8 cellular contexts compared by ENCODE assay signal in the genomic region with DNA sequence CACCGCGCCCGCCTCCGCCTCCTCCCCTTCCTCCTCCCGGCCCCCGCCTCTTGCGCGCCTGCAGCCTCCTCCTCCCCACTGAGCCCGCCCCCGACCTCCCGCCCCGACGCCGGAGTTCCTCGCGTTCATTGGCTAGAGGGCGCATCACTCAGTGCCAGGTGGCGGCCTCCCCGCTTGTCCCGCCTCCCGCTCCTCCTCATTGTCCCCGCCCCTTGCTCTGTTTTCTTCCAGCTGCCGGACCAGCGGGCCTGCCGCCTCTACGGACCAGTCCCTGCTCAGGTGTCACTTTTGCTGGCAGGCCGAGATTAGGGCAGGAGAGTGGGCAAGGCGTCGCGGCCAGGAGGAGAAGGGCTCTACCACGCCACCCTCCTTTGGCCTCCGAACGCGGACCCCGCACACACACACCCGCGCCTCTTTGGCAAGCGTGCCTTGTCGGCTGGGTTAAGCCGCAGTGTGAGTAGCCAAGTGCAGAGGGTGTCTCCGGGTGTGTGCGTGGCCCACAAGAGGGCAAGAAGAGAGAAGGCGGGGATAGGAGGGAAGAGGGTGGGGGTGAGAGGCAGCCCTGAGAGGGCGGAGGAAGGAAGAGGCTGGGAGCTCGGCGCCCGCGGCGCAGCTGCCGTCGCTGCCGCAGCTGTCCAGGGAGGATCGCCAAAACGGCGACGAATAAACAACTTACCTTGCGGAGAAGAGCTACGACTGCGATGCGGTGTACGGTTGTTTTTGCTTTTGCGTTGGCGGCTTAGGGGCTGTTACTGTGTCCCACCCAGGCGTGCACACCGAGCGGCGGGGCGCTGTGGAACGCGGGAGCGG. TPM values are rescaled to one million over a fixed set of nuclear protein-coding genes. Genes with fewer than 3 reads are reported as not detected.
DNase-seq lines count a peak whose midpoint lies in the region; ATAC-seq and TF ChIP-seq lines count a peak whose summit lies in the region.

No MANE protein-coding gene starts in this region.

- intact Hi-C loops in left ventricle myocardium inferior (cut with micrococcal nuclease), result loop anchor here (10.0 kb wide), 1 partner anchor 153 kb away; no protein-coding TSS in a partner anchor

- no peaks in the 10 kb centered on the region for H3K9me3 ChIP-seq in left ventricle myocardium inferior (replicated peaks)

- TF ChIP-seq POLR2A in GM15510 (IDR thresholded peaks at IDR 0.05; ENCODE audit: borderline replicate concordance, extremely low read depth, insufficient read length), result peak; percentile 50

- POLR2A ChIA-PET in T-cell (lab: Charles Lee), result interaction anchor here (0.5 to 1.2 kb wide), 6 partner anchors 20 to 1075 kb away, joined by 3 to 5 read pairs (median 4); no protein-coding TSS in a partner anchor

- ATAC-seq in HG02884 (IDR thresholded peaks at IDR 0.05; ENCODE audit: unreplicated experiment) (peak; percentile 75), T-cell (replicated peaks in 1 of 4) (peak; percentile 83 to 89 (median 84))

- H3K4me1 Mint-ChIP-seq in T-cell, result peaks cover 31 to 43% (median 39%) of the 10 kb centered on the region in 3 donors
- peaks cover 14% of the 10 kb centered on the region for H3K4me1 Mint-ChIP-seq in progenitor cell of endocrine pancreas (ENCODE audit: low read depth)

- H3K27me3 Mint-ChIP-seq in T-cell, result peaks cover 5 to 18% of the 10 kb centered on the region in 2 donors
- peaks cover 6% of the 10 kb centered on the region for H3K27me3 Mint-ChIP-seq in progenitor cell of endocrine pancreas

- H3K27me3 ChIP-seq in left ventricle myocardium inferior (ENCODE audit: low read depth), result no peaks in the 10 kb centered on the region

- H3K36me3 Mint-ChIP-seq in T-cell (no peaks in the 10 kb centered on the region), progenitor cell of endocrine pancreas (ENCODE audit: insufficient read depth) (no peaks in the 10 kb centered on the region)

- H3K4me3 ChIP-seq in left ventricle myocardium inferior, result peak overlapping the region; percentile 93

- H3K27ac ChIP-seq in left ventricle myocardium inferior (replicated peaks), result peak overlapping the region; percentile 98

- H3K9me3 Mint-ChIP-seq in T-cell (no peaks in the 10 kb centered on the region), progenitor cell of endocrine pancreas (ENCODE audit: low read depth) (no peaks in the 10 kb centered on the region)

- DNase-seq in NCI-H146 (lab: John Stamatoyannopoulos, UW) (peak; percentile 88), T-cell (peak; percentile 95 to 100 (median 98)), amniotic stem cell (lab: John Stamatoyannopoulos, UW) (peak; percentile 96), left ventricle myocardium inferior (peak; percentile 99), progenitor cell of endocrine pancreas (ENCODE audit: low spot score, unreplicated experiment) (peak; percentile 100), ureter (ENCODE audit: low spot score) (peak; percentile 100)

- no peaks in the 10 kb centered on the region for H3K36me3 ChIP-seq in left ventricle myocardium inferior

- peaks cover 49% of the 10 kb centered on the region for H3K4me1 ChIP-seq in left ventricle myocardium inferior

- peak overlapping the region; percentile 92 to 98 (median 95) for H3K4me3 Mint-ChIP-seq in T-cell
- peak overlapping the region; percentile 95 for H3K4me3 Mint-ChIP-seq in progenitor cell of endocrine pancreas (ENCODE audit: low read depth)

- TF ChIP-seq CTCF in left ventricle myocardium inferior (IDR thresholded peaks at IDR 0.05; ENCODE audit: borderline replicate concordance) (peak; percentile 14), progenitor cell of endocrine pancreas (IDR thresholded peaks at IDR 0.05; ENCODE audit: unreplicated experiment) (no peak)

- CTCF ChIA-PET in T-cell (lab: Charles Lee), result interaction anchor here (0.6 to 1.9 kb wide), 8 partner anchors 20 to 1681 kb away, joined by 3 to 7 read pairs (median 4); no protein-coding TSS in a partner anchor

- H3K27ac Mint-ChIP-seq in T-cell (peak overlapping the region; percentile 89 to 96), progenitor cell of endocrine pancreas (peak overlapping the region; percentile 98)

RNA-seq across cellular contexts. Expression of gene PPP3CA, which starts 0.4 kb away (rescaled TPM):
- total RNA-seq in T-cell (10 to 100 TPM; 28.2 to 35.7 (median 33.5) TPM), left ventricle myocardium inferior (16.7 TPM), progenitor cell of endocrine pancreas (22.5 and 27.4 TPM in 2 replicates), ureter (36.2 TPM)

Comparison
In these comparisons a context has a peak if more than half of its experiments do, and no peak if none do; other contexts are left out.
1. Peak in every context shown above with its lines: DNase-seq, ATAC-seq, H3K4me3 ChIP-seq and H3K27ac ChIP-seq.